ENCODE assay signal across 19 cellular contexts in genomic region chr1:101484896-101485412, GRCh38.
"Had no signal": no experiment of that assay in that cellular context is flagged by ENCODE, and none has a peak within 500 bp of the region (broad histone marks: within the 10 kb centered on the region; RNA-seq: fewer than 3 reads in every experiment).

No MANE protein-coding gene starts in this region.

- H3K27ac ChIP-seq: foreskin keratinocyte, prostate gland, spleen, thoracic aorta, upper lobe of right lung, WERI-Rb-1 had no signal

- H3K4me1 ChIP-seq: foreskin keratinocyte, prostate gland, spleen had no signal

- H3K9me3 ChIP-seq: left lung, prostate gland, thoracic aorta, upper lobe of right lung had no signal

- FAIRE-seq: kidney had no signal

- H3K27me3 ChIP-seq: foreskin keratinocyte, left lung, spleen, upper lobe of right lung had no signal

- DNase-seq: activated CD4-positive, alpha-beta T cell treated with anti-CD3 and anti-CD28 coated beads, Interleukin-2, amount 50 U/mL, for 48 hours; activated gamma-delta T cell; amniotic stem cell; effector CD8-positive, alpha-beta T cell; foreskin keratinocyte; glutamatergic neuron; kidney; left lung; naive thymus-derived CD4-positive, alpha-beta T cell; spleen; stimulated activated CD4-positive, alpha-beta T cell treated with anti-CD3 and anti-CD28 coated beads, Interleukin-4, amount 100 ng/mL, for 4 hours; upper lobe of right lung; WERI-Rb-1 had no signal

- H3K27ac Mint-ChIP-seq: activated naive CD8-positive, alpha-beta T cell; dendritic cell treated with granulocyte-macrophage colony-stimulating factor and Interleukin-4, amounts not matched to agents 40 ng/mL and 50 ng/mL, for 4 days; naive thymus-derived CD4-positive, alpha-beta T cell; stimulated activated memory B cell treated with anti-CD40 and anti-IgM and Interleukin-4, amounts not matched to agents 10 μg/mL and 1 μg/mL and 100 μg/mL, for 72 hours had no signal

- H3K36me3 Mint-ChIP-seq: activated naive CD8-positive, alpha-beta T cell; naive thymus-derived CD4-positive, alpha-beta T cell; stimulated activated memory B cell treated with anti-CD40 and anti-IgM and Interleukin-4, amounts not matched to agents 10 μg/mL and 1 μg/mL and 100 μg/mL, for 72 hours had no signal

- H3K27me3 Mint-ChIP-seq: activated naive CD8-positive, alpha-beta T cell had no signal

- H3K4me3 Mint-ChIP-seq: activated naive CD8-positive, alpha-beta T cell; dendritic cell treated with granulocyte-macrophage colony-stimulating factor and Interleukin-4, amounts not matched to agents 40 ng/mL and 50 ng/mL, for 4 days; naive thymus-derived CD4-positive, alpha-beta T cell; stimulated activated memory B cell treated with anti-CD40 and anti-IgM and Interleukin-4, amounts not matched to agents 10 μg/mL and 1 μg/mL and 100 μg/mL, for 72 hours had no signal

- ATAC-seq: foreskin keratinocyte; mucosa of descending colon; naive thymus-derived CD4-positive, alpha-beta T cell; stimulated activated memory B cell treated with anti-CD40 and anti-IgM and Interleukin-4, amounts not matched to agents 10 μg/mL and 1 μg/mL and 100 μg/mL, for 72 hours; upper lobe of right lung had no signal

- H3K4me1 Mint-ChIP-seq: naive thymus-derived CD4-positive, alpha-beta T cell; stimulated activated memory B cell treated with anti-CD40 and anti-IgM and Interleukin-4, amounts not matched to agents 10 μg/mL and 1 μg/mL and 100 μg/mL, for 72 hours had no signal

- H3K36me3 ChIP-seq: left lung, prostate gland, spleen, thoracic aorta, upper lobe of right lung, WERI-Rb-1 had no signal

- H3K4me3 ChIP-seq: left lung, mucosa of descending colon, prostate gland, spleen, thoracic aorta, upper lobe of right lung had no signal
